ENCODE assay signal across 1 cellular context in the genomic region with DNA sequence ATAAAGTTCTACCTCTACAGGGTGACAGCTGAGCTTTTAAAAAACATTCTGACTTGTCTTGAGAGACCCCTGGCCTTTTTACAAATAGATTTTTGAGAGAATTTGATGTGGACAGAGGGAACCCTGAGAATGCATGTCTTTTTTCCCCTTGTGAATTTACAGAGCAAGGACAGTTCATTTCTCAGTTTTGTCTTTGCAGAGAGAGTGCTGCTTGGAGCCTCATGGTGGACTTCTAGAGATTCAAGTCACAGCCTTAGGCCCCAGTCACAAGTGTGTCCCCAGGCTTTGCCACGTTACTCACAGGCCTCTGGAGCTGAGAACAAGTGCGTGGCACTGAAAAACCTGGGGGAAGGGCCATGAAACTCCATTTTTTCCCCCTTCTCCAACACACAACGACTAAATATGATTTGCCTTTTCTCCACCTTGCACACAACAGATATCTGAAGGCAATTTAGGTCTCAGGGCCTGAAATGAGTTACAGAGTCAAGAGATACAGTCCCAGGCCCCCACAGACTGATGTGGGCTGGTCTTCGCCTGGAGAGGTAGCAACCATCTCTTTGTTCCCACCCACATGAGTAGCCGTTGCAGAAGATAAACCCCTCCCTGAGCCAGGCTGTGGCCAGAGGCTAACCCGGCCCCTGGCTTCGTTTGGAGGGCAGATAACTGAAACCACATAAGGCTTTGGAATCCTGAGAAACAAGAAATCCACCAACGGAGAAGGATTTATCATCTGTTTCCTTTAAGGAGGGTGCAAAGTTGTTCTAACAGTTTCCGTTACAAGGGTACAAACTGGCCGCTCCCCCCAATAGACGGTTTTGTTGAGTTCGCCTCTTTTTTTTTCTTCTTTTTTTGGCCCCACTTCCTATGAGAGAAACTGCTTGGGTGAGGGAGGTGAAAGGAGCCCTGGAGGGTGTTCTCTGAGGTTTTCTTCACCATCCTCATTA.
TF ChIP-seq lines count a peak whose summit lies in the region.

No MANE protein-coding gene starts in this region.

TF ChIP-seq in K562, 482 proteins besides CTCF, POLR2A, EP300 and RAD21 (continued from another document and continues in another):
- TF ChIP-seq, protein P1, sequence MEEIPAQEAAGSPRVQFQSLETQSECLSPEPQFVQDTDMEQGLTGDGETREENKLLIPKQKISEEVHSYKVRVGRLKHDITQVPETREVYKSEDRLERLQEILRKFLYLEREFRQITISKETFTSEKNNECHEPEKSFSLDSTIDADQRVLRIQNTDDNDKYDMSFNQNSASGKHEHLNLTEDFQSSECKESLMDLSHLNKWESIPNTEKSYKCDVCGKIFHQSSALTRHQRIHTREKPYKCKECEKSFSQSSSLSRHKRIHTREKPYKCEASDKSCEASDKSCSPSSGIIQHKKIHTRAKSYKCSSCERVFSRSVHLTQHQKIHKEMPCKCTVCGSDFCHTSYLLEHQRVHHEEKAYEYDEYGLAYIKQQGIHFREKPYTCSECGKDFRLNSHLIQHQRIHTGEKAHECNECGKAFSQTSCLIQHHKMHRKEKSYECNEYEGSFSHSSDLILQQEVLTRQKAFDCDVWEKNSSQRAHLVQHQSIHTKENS (CRISPR knock-in tag; IDR thresholded peaks at IDR 0.05): no peak
- TF ChIP-seq, protein P2, sequence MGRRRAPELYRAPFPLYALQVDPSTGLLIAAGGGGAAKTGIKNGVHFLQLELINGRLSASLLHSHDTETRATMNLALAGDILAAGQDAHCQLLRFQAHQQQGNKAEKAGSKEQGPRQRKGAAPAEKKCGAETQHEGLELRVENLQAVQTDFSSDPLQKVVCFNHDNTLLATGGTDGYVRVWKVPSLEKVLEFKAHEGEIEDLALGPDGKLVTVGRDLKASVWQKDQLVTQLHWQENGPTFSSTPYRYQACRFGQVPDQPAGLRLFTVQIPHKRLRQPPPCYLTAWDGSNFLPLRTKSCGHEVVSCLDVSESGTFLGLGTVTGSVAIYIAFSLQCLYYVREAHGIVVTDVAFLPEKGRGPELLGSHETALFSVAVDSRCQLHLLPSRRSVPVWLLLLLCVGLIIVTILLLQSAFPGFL (CRISPR knock-in tag; IDR thresholded peaks at IDR 0.05): no peak
- TF ChIP-seq CBX3 (IDR thresholded peaks at IDR 0.05; ENCODE audit: borderline replicate concordance in 1 of 2, low read length in 2 of 2) (peak in 1 of 2 experiments; percentile 59; a peak in 2 of 3 replicates), ZNF175 (CRISPR knock-in tag; IDR thresholded peaks at IDR 0.05; ENCODE audit: low read depth) (peak; percentile 84), PYGO2 (tag; IDR thresholded peaks at IDR 0.05) (0 out of 2 replicates have a peak, but pooled peaks have one; percentile 30), SIN3A (IDR thresholded peaks at IDR 0.05; ENCODE audit: borderline replicate concordance in 2 of 2, control insufficient read depth in 1 of 2, low read depth in 2 of 2, low read length in 2 of 2) (peak in 1 of 2 experiments; percentile 60; a peak in 1 of 4 replicates), TAF7 (tag; IDR thresholded peaks at IDR 0.05) (peak; percentile 15; the same call in 1 of the 2 replicates), BACH1 (tag; IDR thresholded peaks at IDR 0.05) (peak; percentile 62), ZNF263 (CRISPR knock-in tag; IDR thresholded peaks at IDR 0.05; ENCODE audit: borderline replicate concordance) (no peak), CBFA2T3 (IDR thresholded peaks at IDR 0.05) (peak; percentile 77), POLR2B (IDR thresholded peaks at IDR 0.05; ENCODE audit: low read depth, partially characterized antibody) (peak; percentile 94), FOXJ2 (tag; IDR thresholded peaks at IDR 0.05) (peak; percentile 75), LCOR (CRISPR knock-in tag; IDR thresholded peaks at IDR 0.05) (peak; percentile 17; the same call in 1 of the 2 replicates), JUND (IDR thresholded peaks at IDR 0.05; ENCODE audit: borderline replicate concordance, low read depth, low read length) (peak; percentile 61), JUND (tag; IDR thresholded peaks at IDR 0.05; ENCODE audit: borderline replicate concordance, low read depth, low read length) (peak; percentile 53; the same call in 2 of the 3 replicates), ATF7 (IDR thresholded peaks at IDR 0.05) (peak; percentile 77), DPF2 (IDR thresholded peaks at IDR 0.05) (peak; percentile 84), PML (IDR thresholded peaks at IDR 0.05; ENCODE audit: low read length) (peak; percentile 79), ZSCAN29 (IDR thresholded peaks at IDR 0.05) (no peak), ZNF384 (IDR thresholded peaks at IDR 0.05; ENCODE audit: low read depth, low read length) (no peak), ZNF589 (CRISPR knock-in tag; IDR thresholded peaks at IDR 0.05; ENCODE audit: low read depth) (peak; percentile 92), FOXA3 (CRISPR knock-in tag; conservative IDR thresholded peaks at IDR 0.05 in 1 of 2, IDR thresholded peaks at IDR 0.05 in 1 of 2) (peak in 1 of 2 experiments; percentile 3; a peak in 1 of 4 replicates), SMARCE1 (IDR thresholded peaks at IDR 0.05) (peak; percentile 73), BMI1 (IDR thresholded peaks at IDR 0.05; ENCODE audit: low read length) (no peak), LEF1 (IDR thresholded peaks at IDR 0.05) (peak; percentile 80; the same call in 1 of the 2 replicates), ZNF57 (CRISPR knock-in tag; IDR thresholded peaks at IDR 0.05) (0 out of 2 replicates have a peak, but pooled peaks have one; percentile 21), ZBED1 (IDR thresholded peaks at IDR 0.05) (no peak; the same call in 1 of the 2 replicates), KDM1A (IDR thresholded peaks at IDR 0.05) (peak; percentile 76 to 82; a peak in 3 of 4 replicates), GABPB1 (CRISPR knock-in tag; IDR thresholded peaks at IDR 0.05) (0 out of 2 replicates have a peak, but pooled peaks have one; percentile 19), GTF2E2 (tag; IDR thresholded peaks at IDR 0.05) (peak; percentile 86), FOXK2 (conservative IDR thresholded peaks at IDR 0.05 in 1 of 2, IDR thresholded peaks at IDR 0.05 in 1 of 2; ENCODE audit: low read depth in 2 of 2) (peak; percentile 62 to 87; a peak in 3 of 4 replicates)
- TF ChIP-seq, protein P3, sequence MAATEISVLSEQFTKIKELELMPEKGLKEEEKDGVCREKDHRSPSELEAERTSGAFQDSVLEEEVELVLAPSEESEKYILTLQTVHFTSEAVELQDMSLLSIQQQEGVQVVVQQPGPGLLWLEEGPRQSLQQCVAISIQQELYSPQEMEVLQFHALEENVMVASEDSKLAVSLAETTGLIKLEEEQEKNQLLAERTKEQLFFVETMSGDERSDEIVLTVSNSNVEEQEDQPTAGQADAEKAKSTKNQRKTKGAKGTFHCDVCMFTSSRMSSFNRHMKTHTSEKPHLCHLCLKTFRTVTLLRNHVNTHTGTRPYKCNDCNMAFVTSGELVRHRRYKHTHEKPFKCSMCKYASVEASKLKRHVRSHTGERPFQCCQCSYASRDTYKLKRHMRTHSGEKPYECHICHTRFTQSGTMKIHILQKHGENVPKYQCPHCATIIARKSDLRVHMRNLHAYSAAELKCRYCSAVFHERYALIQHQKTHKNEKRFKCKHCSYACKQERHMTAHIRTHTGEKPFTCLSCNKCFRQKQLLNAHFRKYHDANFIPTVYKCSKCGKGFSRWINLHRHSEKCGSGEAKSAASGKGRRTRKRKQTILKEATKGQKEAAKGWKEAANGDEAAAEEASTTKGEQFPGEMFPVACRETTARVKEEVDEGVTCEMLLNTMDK (IDR thresholded peaks at IDR 0.05; ENCODE audit: borderline replicate concordance, insufficient read depth, low read depth, low read length, poor library complexity, severe bottlenecking): no peak
- TF ChIP-seq, protein P4, sequence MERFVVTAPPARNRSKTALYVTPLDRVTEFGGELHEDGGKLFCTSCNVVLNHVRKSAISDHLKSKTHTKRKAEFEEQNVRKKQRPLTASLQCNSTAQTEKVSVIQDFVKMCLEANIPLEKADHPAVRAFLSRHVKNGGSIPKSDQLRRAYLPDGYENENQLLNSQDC (CRISPR knock-in tag; IDR thresholded peaks at IDR 0.05): no peak; the same call in 1 of the 2 replicates
- TF ChIP-seq, protein P5, sequence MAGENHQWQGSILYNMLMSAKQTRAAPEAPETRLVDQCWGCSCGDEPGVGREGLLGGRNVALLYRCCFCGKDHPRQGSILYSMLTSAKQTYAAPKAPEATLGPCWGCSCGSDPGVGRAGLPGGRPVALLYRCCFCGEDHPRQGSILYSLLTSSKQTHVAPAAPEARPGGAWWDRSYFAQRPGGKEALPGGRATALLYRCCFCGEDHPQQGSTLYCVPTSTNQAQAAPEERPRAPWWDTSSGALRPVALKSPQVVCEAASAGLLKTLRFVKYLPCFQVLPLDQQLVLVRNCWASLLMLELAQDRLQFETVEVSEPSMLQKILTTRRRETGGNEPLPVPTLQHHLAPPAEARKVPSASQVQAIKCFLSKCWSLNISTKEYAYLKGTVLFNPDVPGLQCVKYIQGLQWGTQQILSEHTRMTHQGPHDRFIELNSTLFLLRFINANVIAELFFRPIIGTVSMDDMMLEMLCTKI (IDR thresholded peaks at IDR 0.05; ENCODE audit: partially characterized antibody): no peak
- TF ChIP-seq, protein P6, sequence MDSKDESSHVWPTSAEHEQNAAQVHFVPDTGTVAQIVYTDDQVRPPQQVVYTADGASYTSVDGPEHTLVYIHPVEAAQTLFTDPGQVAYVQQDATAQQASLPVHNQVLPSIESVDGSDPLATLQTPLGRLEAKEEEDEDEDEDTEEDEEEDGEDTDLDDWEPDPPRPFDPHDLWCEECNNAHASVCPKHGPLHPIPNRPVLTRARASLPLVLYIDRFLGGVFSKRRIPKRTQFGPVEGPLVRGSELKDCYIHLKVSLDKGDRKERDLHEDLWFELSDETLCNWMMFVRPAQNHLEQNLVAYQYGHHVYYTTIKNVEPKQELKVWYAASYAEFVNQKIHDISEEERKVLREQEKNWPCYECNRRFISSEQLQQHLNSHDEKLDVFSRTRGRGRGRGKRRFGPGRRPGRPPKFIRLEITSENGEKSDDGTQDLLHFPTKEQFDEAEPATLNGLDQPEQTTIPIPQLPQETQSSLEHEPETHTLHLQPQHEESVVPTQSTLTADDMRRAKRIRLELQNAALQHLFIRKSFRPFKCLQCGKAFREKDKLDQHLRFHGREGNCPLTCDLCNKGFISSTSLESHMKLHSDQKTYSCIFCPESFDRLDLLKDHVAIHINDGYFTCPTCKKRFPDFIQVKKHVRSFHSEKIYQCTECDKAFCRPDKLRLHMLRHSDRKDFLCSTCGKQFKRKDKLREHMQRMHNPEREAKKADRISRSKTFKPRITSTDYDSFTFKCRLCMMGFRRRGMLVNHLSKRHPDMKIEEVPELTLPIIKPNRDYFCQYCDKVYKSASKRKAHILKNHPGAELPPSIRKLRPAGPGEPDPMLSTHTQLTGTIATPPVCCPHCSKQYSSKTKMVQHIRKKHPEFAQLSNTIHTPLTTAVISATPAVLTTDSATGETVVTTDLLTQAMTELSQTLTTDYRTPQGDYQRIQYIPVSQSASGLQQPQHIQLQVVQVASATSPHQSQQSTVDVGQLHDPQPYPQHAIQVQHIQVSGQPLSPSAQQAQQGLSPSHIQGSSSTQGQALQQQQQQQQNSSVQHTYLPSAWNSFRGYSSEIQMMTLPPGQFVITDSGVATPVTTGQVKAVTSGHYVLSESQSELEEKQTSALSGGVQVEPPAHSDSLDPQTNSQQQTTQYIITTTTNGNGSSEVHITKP (IDR thresholded peaks at IDR 0.05; ENCODE audit: partially characterized antibody): peak; percentile 94
- TF ChIP-seq, protein P7, sequence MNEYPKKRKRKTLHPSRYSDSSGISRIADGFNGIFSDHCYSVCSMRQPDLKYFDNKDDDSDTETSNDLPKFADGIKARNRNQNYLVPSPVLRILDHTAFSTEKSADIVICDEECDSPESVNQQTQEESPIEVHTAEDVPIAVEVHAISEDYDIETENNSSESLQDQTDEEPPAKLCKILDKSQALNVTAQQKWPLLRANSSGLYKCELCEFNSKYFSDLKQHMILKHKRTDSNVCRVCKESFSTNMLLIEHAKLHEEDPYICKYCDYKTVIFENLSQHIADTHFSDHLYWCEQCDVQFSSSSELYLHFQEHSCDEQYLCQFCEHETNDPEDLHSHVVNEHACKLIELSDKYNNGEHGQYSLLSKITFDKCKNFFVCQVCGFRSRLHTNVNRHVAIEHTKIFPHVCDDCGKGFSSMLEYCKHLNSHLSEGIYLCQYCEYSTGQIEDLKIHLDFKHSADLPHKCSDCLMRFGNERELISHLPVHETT (CRISPR knock-in tag; conservative IDR thresholded peaks at IDR 0.05 in 1 of 2, IDR thresholded peaks at IDR 0.05 in 1 of 2): peak in 1 of 2 experiments; percentile 63; a peak in 2 of 4 replicates
- TF ChIP-seq, protein P8, sequence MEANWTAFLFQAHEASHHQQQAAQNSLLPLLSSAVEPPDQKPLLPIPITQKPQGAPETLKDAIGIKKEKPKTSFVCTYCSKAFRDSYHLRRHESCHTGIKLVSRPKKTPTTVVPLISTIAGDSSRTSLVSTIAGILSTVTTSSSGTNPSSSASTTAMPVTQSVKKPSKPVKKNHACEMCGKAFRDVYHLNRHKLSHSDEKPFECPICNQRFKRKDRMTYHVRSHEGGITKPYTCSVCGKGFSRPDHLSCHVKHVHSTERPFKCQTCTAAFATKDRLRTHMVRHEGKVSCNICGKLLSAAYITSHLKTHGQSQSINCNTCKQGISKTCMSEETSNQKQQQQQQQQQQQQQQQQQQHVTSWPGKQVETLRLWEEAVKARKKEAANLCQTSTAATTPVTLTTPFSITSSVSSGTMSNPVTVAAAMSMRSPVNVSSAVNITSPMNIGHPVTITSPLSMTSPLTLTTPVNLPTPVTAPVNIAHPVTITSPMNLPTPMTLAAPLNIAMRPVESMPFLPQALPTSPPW (CRISPR knock-in tag; IDR thresholded peaks at IDR 0.05): peak; percentile 70; the same call in 1 of the 2 replicates
- TF ChIP-seq, protein P9, sequence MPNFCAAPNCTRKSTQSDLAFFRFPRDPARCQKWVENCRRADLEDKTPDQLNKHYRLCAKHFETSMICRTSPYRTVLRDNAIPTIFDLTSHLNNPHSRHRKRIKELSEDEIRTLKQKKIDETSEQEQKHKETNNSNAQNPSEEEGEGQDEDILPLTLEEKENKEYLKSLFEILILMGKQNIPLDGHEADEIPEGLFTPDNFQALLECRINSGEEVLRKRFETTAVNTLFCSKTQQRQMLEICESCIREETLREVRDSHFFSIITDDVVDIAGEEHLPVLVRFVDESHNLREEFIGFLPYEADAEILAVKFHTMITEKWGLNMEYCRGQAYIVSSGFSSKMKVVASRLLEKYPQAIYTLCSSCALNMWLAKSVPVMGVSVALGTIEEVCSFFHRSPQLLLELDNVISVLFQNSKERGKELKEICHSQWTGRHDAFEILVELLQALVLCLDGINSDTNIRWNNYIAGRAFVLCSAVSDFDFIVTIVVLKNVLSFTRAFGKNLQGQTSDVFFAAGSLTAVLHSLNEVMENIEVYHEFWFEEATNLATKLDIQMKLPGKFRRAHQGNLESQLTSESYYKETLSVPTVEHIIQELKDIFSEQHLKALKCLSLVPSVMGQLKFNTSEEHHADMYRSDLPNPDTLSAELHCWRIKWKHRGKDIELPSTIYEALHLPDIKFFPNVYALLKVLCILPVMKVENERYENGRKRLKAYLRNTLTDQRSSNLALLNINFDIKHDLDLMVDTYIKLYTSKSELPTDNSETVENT (CRISPR knock-in tag; IDR thresholded peaks at IDR 0.05): no peak
- TF ChIP-seq, protein P10, sequence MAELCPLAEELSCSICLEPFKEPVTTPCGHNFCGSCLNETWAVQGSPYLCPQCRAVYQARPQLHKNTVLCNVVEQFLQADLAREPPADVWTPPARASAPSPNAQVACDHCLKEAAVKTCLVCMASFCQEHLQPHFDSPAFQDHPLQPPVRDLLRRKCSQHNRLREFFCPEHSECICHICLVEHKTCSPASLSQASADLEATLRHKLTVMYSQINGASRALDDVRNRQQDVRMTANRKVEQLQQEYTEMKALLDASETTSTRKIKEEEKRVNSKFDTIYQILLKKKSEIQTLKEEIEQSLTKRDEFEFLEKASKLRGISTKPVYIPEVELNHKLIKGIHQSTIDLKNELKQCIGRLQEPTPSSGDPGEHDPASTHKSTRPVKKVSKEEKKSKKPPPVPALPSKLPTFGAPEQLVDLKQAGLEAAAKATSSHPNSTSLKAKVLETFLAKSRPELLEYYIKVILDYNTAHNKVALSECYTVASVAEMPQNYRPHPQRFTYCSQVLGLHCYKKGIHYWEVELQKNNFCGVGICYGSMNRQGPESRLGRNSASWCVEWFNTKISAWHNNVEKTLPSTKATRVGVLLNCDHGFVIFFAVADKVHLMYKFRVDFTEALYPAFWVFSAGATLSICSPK (IDR thresholded peaks at IDR 0.05; ENCODE audit: borderline replicate concordance): 0 out of 2 replicates have a peak, but pooled peaks have one; percentile 44
